ENCODE assay signal across 8 cellular contexts in the genomic region with DNA sequence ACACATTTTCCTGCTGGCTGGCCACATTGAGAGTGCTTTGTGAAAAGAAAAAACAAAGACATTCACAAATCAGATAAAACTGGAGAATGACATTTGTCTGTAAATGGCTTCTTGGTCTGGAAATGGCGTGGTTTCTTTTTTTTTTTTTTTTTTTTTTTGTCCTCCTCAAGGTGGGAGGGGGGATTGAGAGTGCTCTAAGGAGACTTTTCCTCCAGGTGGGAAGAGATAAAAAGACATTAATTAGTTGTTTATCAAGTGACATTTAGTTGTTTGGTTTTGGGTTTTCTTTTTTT. TPM values are rescaled to one million over a fixed set of nuclear protein-coding genes. Genes with fewer than 3 reads are reported as not detected.
A peak's percentile ranks its signal among the peaks of the same experiment; 100 is the strongest.
DNase-seq lines count a peak whose midpoint lies in the region; ATAC-seq, FAIRE-seq and TF ChIP-seq lines count a peak whose summit lies in the region.

No MANE protein-coding gene starts in this region.

- no peaks in the 10 kb centered on the region for H3K27me3 Mint-ChIP-seq in stimulated activated naive CD8-positive, alpha-beta T cell treated with anti-CD3 and anti-CD28 coated beads, Interleukin-15, Interleukin-2, amounts not matched to agents 100 ng/mL and 50 ng/mL, for 24 hours
- no peaks in the 10 kb centered on the region for H3K27me3 Mint-ChIP-seq in activated T-helper 17 cell treated with anti-CD3 and anti-CD28 coated beads, Interleukin-2, amount 50 U/mL, for 72 hours
- no peaks in the 10 kb centered on the region for H3K27me3 Mint-ChIP-seq in type B pancreatic cell

- H3K36me3 Mint-ChIP-seq in stimulated activated naive CD8-positive, alpha-beta T cell treated with anti-CD3 and anti-CD28 coated beads, Interleukin-15, Interleukin-2, amounts not matched to agents 100 ng/mL and 50 ng/mL, for 24 hours (ENCODE audit: low read depth) = peaks cover 49% of the 10 kb centered on the region
- H3K36me3 Mint-ChIP-seq in activated T-helper 17 cell treated with anti-CD3 and anti-CD28 coated beads, Interleukin-2, amount 50 U/mL, for 72 hours (ENCODE audit: low read depth) = peaks cover 59% of the 10 kb centered on the region
- H3K36me3 Mint-ChIP-seq in type B pancreatic cell = peaks cover 29% of the 10 kb centered on the region

- H3K9ac ChIP-seq in keratinocyte (ENCODE audit: control insufficient read depth, extremely low read depth, insufficient read depth, low read length) = peak overlapping the region; percentile 82

- peaks cover 20% of the 10 kb centered on the region for H3K4me1 ChIP-seq in keratinocyte (ENCODE audit: control insufficient read depth, extremely low read depth, insufficient read depth, low read length)

- DNase-seq in stimulated activated naive CD8-positive, alpha-beta T cell treated with anti-CD3 and anti-CD28 coated beads, Interleukin-15, Interleukin-2, amounts not matched to agents 100 U/mL and 50 U/mL, for 24 hours = no peak
- DNase-seq in keratinocyte (ENCODE audit: low read depth, low spot score) (no peak), type B pancreatic cell (ENCODE audit: extremely low spot score, unreplicated experiment) (no peak), hypothalamus (lab: John Stamatoyannopoulos, UW) (no peak)

- H3K79me2 ChIP-seq in keratinocyte (ENCODE audit: control insufficient read depth, insufficient read depth, low read length) = peaks cover 67% of the 10 kb centered on the region

- peak overlapping the region; percentile 79 for H3K27ac ChIP-seq in keratinocyte (ENCODE audit: control insufficient read depth, insufficient read depth, low read length)

- H3K4me3 ChIP-seq in keratinocyte (ENCODE audit: control insufficient read depth in 2 of 3, extremely low read depth in 1 of 3, insufficient read depth in 2 of 3, low read depth in 1 of 3, low read length in 3 of 3) = peak overlapping the region; percentile 78 to 87 (median 85)

- dilution Hi-C loops in keratinocyte (cut with MboI; ENCODE audit: extremely low pct_ligation_motif_present, low sequenced_read_pairs) = no loop called here

- FAIRE-seq in keratinocyte (lab: Jason Lieb, UNC) = no peak

- H3K9me1 ChIP-seq in keratinocyte (ENCODE audit: control insufficient read depth, extremely low read depth, insufficient read depth, low read length) = no peaks in the 10 kb centered on the region

- H3K4me3 Mint-ChIP-seq in stimulated activated naive CD8-positive, alpha-beta T cell treated with anti-CD3 and anti-CD28 coated beads, Interleukin-15, Interleukin-2, amounts not matched to agents 100 ng/mL and 50 ng/mL, for 24 hours = peak overlapping the region; percentile 94
- peak overlapping the region; percentile 95 for H3K4me3 Mint-ChIP-seq in activated T-helper 17 cell treated with anti-CD3 and anti-CD28 coated beads, Interleukin-2, amount 50 U/mL, for 72 hours
- H3K4me3 Mint-ChIP-seq in type B pancreatic cell = peak overlapping the region; percentile 97

- ATAC-seq in stimulated activated naive CD8-positive, alpha-beta T cell treated with anti-CD3 and anti-CD28 coated beads, Interleukin-15, Interleukin-2, amounts not matched to agents 100 U/mL and 50 U/mL, for 24 hours = no peak
- ATAC-seq in activated T-helper 17 cell treated with anti-CD3 and anti-CD28 coated beads, Interleukin-2, amount 50 U/mL, for 72 hours (replicated peaks) = no peak
- ATAC-seq in GM19023 (IDR thresholded peaks at IDR 0.05; ENCODE audit: unreplicated experiment) (no peak), GM19397 (IDR thresholded peaks at IDR 0.05; ENCODE audit: unreplicated experiment) (no peak)

- H3K4me2 ChIP-seq in keratinocyte (ENCODE audit: control insufficient read depth, extremely low read depth, insufficient read depth, low read depth, low read length) = peak overlapping the region; percentile 70

- H3K36me3 ChIP-seq in keratinocyte (ENCODE audit: control insufficient read depth in 2 of 2, extremely low read depth in 1 of 2, insufficient read depth in 2 of 2, low read length in 2 of 2) = peaks cover 2 to 6% of the 10 kb centered on the region in 2 experiments

- H3K27ac Mint-ChIP-seq in stimulated activated naive CD8-positive, alpha-beta T cell treated with anti-CD3 and anti-CD28 coated beads, Interleukin-15, Interleukin-2, amounts not matched to agents 100 ng/mL and 50 ng/mL, for 24 hours = peak overlapping the region; percentile 97
- peak overlapping the region; percentile 96 for H3K27ac Mint-ChIP-seq in activated T-helper 17 cell treated with anti-CD3 and anti-CD28 coated beads, Interleukin-2, amount 50 U/mL, for 72 hours
- peak overlapping the region; percentile 94 for H3K27ac Mint-ChIP-seq in type B pancreatic cell

- H3K27me3 ChIP-seq in keratinocyte (ENCODE audit: control insufficient read depth, extremely low read depth, insufficient read depth, low read length) = no peaks in the 10 kb centered on the region

- H3K4me1 Mint-ChIP-seq in stimulated activated naive CD8-positive, alpha-beta T cell treated with anti-CD3 and anti-CD28 coated beads, Interleukin-15, Interleukin-2, amounts not matched to agents 100 ng/mL and 50 ng/mL, for 24 hours (ENCODE audit: low read depth) = peaks cover 58% of the 10 kb centered on the region
- peaks cover 32% of the 10 kb centered on the region for H3K4me1 Mint-ChIP-seq in activated T-helper 17 cell treated with anti-CD3 and anti-CD28 coated beads, Interleukin-2, amount 50 U/mL, for 72 hours
- H3K4me1 Mint-ChIP-seq in type B pancreatic cell (ENCODE audit: unreplicated experiment) = peaks cover 49% of the 10 kb centered on the region

- H3K9me3 ChIP-seq in keratinocyte (ENCODE audit: control insufficient read depth, low read depth, low read length) = no peaks in the 10 kb centered on the region

- peaks cover 16% of the 10 kb centered on the region for H4K20me1 ChIP-seq in keratinocyte (ENCODE audit: control insufficient read depth, extremely low read depth, insufficient read depth, low read length)

- TF ChIP-seq CTCF in keratinocyte (optimal IDR thresholded peaks at IDR 0.05 in 1 of 3, IDR thresholded peaks at IDR 0.05 in 1 of 3, conservative IDR thresholded peaks at IDR 0.05 in 1 of 3; ENCODE audit: extremely low read depth in 1 of 3, insufficient read depth in 2 of 3, low read length in 3 of 3) (no peak), type B pancreatic cell (conservative IDR thresholded peaks at IDR 0.05) (no peak)

- no peaks in the 10 kb centered on the region for H3K9me3 Mint-ChIP-seq in stimulated activated naive CD8-positive, alpha-beta T cell treated with anti-CD3 and anti-CD28 coated beads, Interleukin-15, Interleukin-2, amounts not matched to agents 100 ng/mL and 50 ng/mL, for 24 hours
- no peaks in the 10 kb centered on the region for H3K9me3 Mint-ChIP-seq in activated T-helper 17 cell treated with anti-CD3 and anti-CD28 coated beads, Interleukin-2, amount 50 U/mL, for 72 hours
- H3K9me3 Mint-ChIP-seq in type B pancreatic cell = no peaks in the 10 kb centered on the region

- H2AFZ ChIP-seq in keratinocyte (ENCODE audit: control insufficient read depth, low read length) = no peak overlapping the region

RNA-seq across cellular contexts. Expression of a gene that starts 40.4 kb away (rescaled TPM):
- 100 to 1,000 TPM; 412 to 688 TPM for total RNA-seq in activated T-helper 17 cell treated with anti-CD3 and anti-CD28 coated beads, Interleukin-2, amount 50 U/mL, for 72 hours
- polyA plus RNA-seq in keratinocyte = 521 to 1,373 TPM (median 560 TPM) in 3 replicates
- 345 TPM for polyA plus RNA-seq in keratinocyte (2011; ENCODE audit: low read depth)
- 1,324 and 1,529 TPM in 2 replicates for polyA plus RNA-seq in keratinocyte (2011; cell fraction: cytosol; rRNA removed)
- 473 and 571 TPM in 2 replicates for polyA plus RNA-seq in keratinocyte (2011; cell fraction: nucleus; rRNA removed)
- polyA plus RNA-seq in keratinocyte (2012; ENCODE audit: low replicate concordance) = 763 and 836 TPM in 2 replicates
- 1,008 to 2,459 TPM (median 1,365 TPM) in 3 replicates for polyA minus RNA-seq in keratinocyte
- 759 TPM for polyA minus RNA-seq in keratinocyte (2011; cell fraction: cytosol; rRNA and poly(A)+ RNA removed)
- 166 and 235 TPM in 2 replicates for polyA minus RNA-seq in keratinocyte (2011; cell fraction: nucleus; rRNA and poly(A)+ RNA removed)
- total RNA-seq in type B pancreatic cell (ENCODE audit: low replicate concordance) = 1,005 and 1,406 TPM in 2 replicates

RNA-seq across cellular contexts. Expression of a gene that starts 42.2 kb away (rescaled TPM):
- 1 to 10 TPM; 1.0 to 1.3 TPM for total RNA-seq in activated T-helper 17 cell treated with anti-CD3 and anti-CD28 coated beads, Interleukin-2, amount 50 U/mL, for 72 hours
- polyA plus RNA-seq in keratinocyte = 0.25 to 0.37 TPM (median 0.31 TPM) in 3 replicates
- 0.89 TPM for polyA plus RNA-seq in keratinocyte (2011; ENCODE audit: low read depth)
- 0.25 and 0.27 TPM in 2 replicates for polyA plus RNA-seq in keratinocyte (2011; cell fraction: cytosol; rRNA removed)
- polyA plus RNA-seq in keratinocyte (2011; cell fraction: nucleus; rRNA removed) = 0.24 and 0.32 TPM in 2 replicates
- polyA plus RNA-seq in keratinocyte (2012; ENCODE audit: low replicate concordance) = 0.16 TPM in 1 of 2 replicates, not detected in the other
- 0.13 to 0.40 TPM in 2 of 3 replicates, not detected in the other for polyA minus RNA-seq in keratinocyte
- not detected for polyA minus RNA-seq in keratinocyte (2011; cell fraction: cytosol; rRNA and poly(A)+ RNA removed)
- polyA minus RNA-seq in keratinocyte (2011; cell fraction: nucleus; rRNA and poly(A)+ RNA removed) = 0.32 and 0.62 TPM in 2 replicates
- total RNA-seq in type B pancreatic cell (ENCODE audit: low replicate concordance) = 1.7 and 6.1 TPM in 2 replicates
